Comparison of ENCODE assay signal across 1 cellular context in genomic region chr20:33685328-33686007, GRCh38.
TF ChIP-seq lines count a peak whose summit lies in the region.

No MANE protein-coding gene starts in this region.

TF ChIP-seq in HepG2, 621 proteins besides CTCF, POLR2A, EP300 and RAD21 (continued from another document and continues in another):
- TF ChIP-seq TRIM22 (IDR thresholded peaks at IDR 0.05) (no peak), ZNF678 (CRISPR knock-in tag; IDR thresholded peaks at IDR 0.05) (0 out of 2 replicates have a peak, but pooled peaks have one; percentile 60), ZNF839 (CRISPR knock-in tag; IDR thresholded peaks at IDR 0.05; ENCODE audit: borderline replicate concordance) (peak; percentile 62; the same call in 1 of the 2 replicates), MYNN (CRISPR knock-in tag; IDR thresholded peaks at IDR 0.05; ENCODE audit: low read depth) (0 out of 2 replicates have a peak, but pooled peaks have one; percentile 36), RXRB (CRISPR knock-in tag; IDR thresholded peaks at IDR 0.05; ENCODE audit: borderline replicate concordance) (peak; percentile 30; the same call in 1 of the 2 replicates), RBFOX2 (IDR thresholded peaks at IDR 0.05; ENCODE audit: low read depth, low read length) (peak; percentile 67; the same call in 1 of the 2 replicates), HIVEP1 (CRISPR knock-in tag; IDR thresholded peaks at IDR 0.05) (peak; percentile 56; the same call in 1 of the 2 replicates), HNF1A (IDR thresholded peaks at IDR 0.05; ENCODE audit: low read depth) (no peak), HNF1A (CRISPR knock-in tag; IDR thresholded peaks at IDR 0.05; ENCODE audit: borderline replicate concordance) (peak; percentile 14; the same call in 1 of the 2 replicates), ZNF12 (CRISPR knock-in tag; IDR thresholded peaks at IDR 0.05) (0 out of 2 replicates have a peak, but pooled peaks have one; percentile 21), ASH2L (IDR thresholded peaks at IDR 0.05; ENCODE audit: insufficient read length, low read depth, low read length) (peak; percentile 49), MYC (CRISPR knock-in tag; IDR thresholded peaks at IDR 0.05; ENCODE audit: borderline replicate concordance) (peak; percentile 55; the same call in 1 of the 2 replicates), ZNF121 (CRISPR knock-in tag; IDR thresholded peaks at IDR 0.05) (0 out of 2 replicates have a peak, but pooled peaks have one; percentile 47), ZBTB42 (CRISPR knock-in tag; IDR thresholded peaks at IDR 0.05) (0 out of 2 replicates have a peak, but pooled peaks have one; percentile 39), AHR (CRISPR knock-in tag; IDR thresholded peaks at IDR 0.05) (peak; percentile 57; the same call in 1 of the 2 replicates), PHF8 (CRISPR knock-in tag; IDR thresholded peaks at IDR 0.05) (peak; percentile 68), KAT8 (CRISPR knock-in tag; IDR thresholded peaks at IDR 0.05) (peak; percentile 34; the same call in 1 of the 2 replicates), MEF2D (CRISPR knock-in tag; IDR thresholded peaks at IDR 0.05) (0 out of 2 replicates have a peak, but pooled peaks have one; percentile 43), THRA (CRISPR knock-in tag; IDR thresholded peaks at IDR 0.05; ENCODE audit: borderline replicate concordance) (no peak; the same call in 1 of the 2 replicates), GABPA (IDR thresholded peaks at IDR 0.05; ENCODE audit: low read depth, low read length) (no peak), GABPA (CRISPR knock-in tag; IDR thresholded peaks at IDR 0.05; ENCODE audit: low read depth) (no peak), STAT5B (CRISPR knock-in tag; IDR thresholded peaks at IDR 0.05) (0 out of 2 replicates have a peak, but pooled peaks have one; percentile 22), ZNF292 (CRISPR knock-in tag; IDR thresholded peaks at IDR 0.05; ENCODE audit: borderline replicate concordance, low read depth) (peak; percentile 42; the same call in 1 of the 2 replicates), KDM1A (CRISPR knock-in tag; IDR thresholded peaks at IDR 0.05) (peak; percentile 71), ATAD3A (CRISPR knock-in tag; IDR thresholded peaks at IDR 0.05) (no peak), ZKSCAN8 (CRISPR knock-in tag; IDR thresholded peaks at IDR 0.05; ENCODE audit: borderline replicate concordance) (peak; percentile 65; the same call in 1 of the 2 replicates), MED13 (CRISPR knock-in tag; IDR thresholded peaks at IDR 0.05) (0 out of 2 replicates have a peak, but pooled peaks have one; percentile 76), TFE3 (CRISPR knock-in tag; IDR thresholded peaks at IDR 0.05) (0 out of 2 replicates have a peak, but pooled peaks have one; percentile 30), NCOA2 (CRISPR knock-in tag; IDR thresholded peaks at IDR 0.05) (peak; percentile 44; the same call in 1 of the 2 replicates), ARNT2 (CRISPR knock-in tag; IDR thresholded peaks at IDR 0.05; ENCODE audit: low read depth) (peak; percentile 57; the same call in 1 of the 2 replicates), CENPT (CRISPR knock-in tag; IDR thresholded peaks at IDR 0.05; ENCODE audit: low read depth) (peak; percentile 87; the same call in 1 of the 2 replicates), SMAD3 (CRISPR knock-in tag; IDR thresholded peaks at IDR 0.05) (no peak), IKZF4 (CRISPR knock-in tag; IDR thresholded peaks at IDR 0.05; ENCODE audit: borderline replicate concordance, low read depth, not compliant biosample characterization) (peak; percentile 24), PHF20 (CRISPR knock-in tag; IDR thresholded peaks at IDR 0.05) (peak; percentile 32; the same call in 1 of the 2 replicates), ZNF235 (CRISPR knock-in tag; IDR thresholded peaks at IDR 0.05; ENCODE audit: borderline replicate concordance) (0 out of 2 replicates have a peak, but pooled peaks have one; percentile 43), ZNF484 (CRISPR knock-in tag; IDR thresholded peaks at IDR 0.05; ENCODE audit: borderline replicate concordance, low read depth) (peak; percentile 35; the same call in 1 of the 2 replicates), ZNF280D (CRISPR knock-in tag; IDR thresholded peaks at IDR 0.05) (peak; percentile 84; the same call in 1 of the 2 replicates), KLF16 (CRISPR knock-in tag; IDR thresholded peaks at IDR 0.05) (no peak; a peak in 1 of 4 replicates), ZNF580 (CRISPR knock-in tag; IDR thresholded peaks at IDR 0.05; ENCODE audit: borderline replicate concordance, low read depth) (peak; percentile 29; the same call in 1 of the 2 replicates), ZNF691 (CRISPR knock-in tag; IDR thresholded peaks at IDR 0.05; ENCODE audit: borderline replicate concordance, low read depth) (peak; percentile 62; the same call in 1 of the 2 replicates), ADNP (CRISPR knock-in tag; IDR thresholded peaks at IDR 0.05) (0 out of 2 replicates have a peak, but pooled peaks have one; percentile 77), ZNF766 (CRISPR knock-in tag; IDR thresholded peaks at IDR 0.05; ENCODE audit: borderline replicate concordance) (peak; percentile 12; the same call in 1 of the 2 replicates), THAP7 (CRISPR knock-in tag; IDR thresholded peaks at IDR 0.05) (peak; percentile 84; the same call in 1 of the 2 replicates), KLF11 (CRISPR knock-in tag; IDR thresholded peaks at IDR 0.05) (0 out of 2 replicates have a peak, but pooled peaks have one; percentile 28), ZBTB2 (CRISPR knock-in tag; IDR thresholded peaks at IDR 0.05; ENCODE audit: low read depth) (peak; percentile 86), CREBL2 (CRISPR knock-in tag; IDR thresholded peaks at IDR 0.05; ENCODE audit: borderline replicate concordance) (no peak), ONECUT2 (CRISPR knock-in tag; IDR thresholded peaks at IDR 0.05) (0 out of 2 replicates have a peak, but pooled peaks have one; percentile 10), JUND (CRISPR knock-in tag; IDR thresholded peaks at IDR 0.05) (0 out of 2 replicates have a peak, but pooled peaks have one; percentile 10), DNMT3B (CRISPR knock-in tag; conservative IDR thresholded peaks at IDR 0.05) (0 out of 2 replicates have a peak, but pooled peaks have one; percentile 45), BRD4 (CRISPR knock-in tag; IDR thresholded peaks at IDR 0.05) (peak; percentile 20; the same call in 1 of the 2 replicates), DMAP1 (CRISPR knock-in tag; IDR thresholded peaks at IDR 0.05) (no peak)
